ENCODE assay signal across 1 cellular context in genomic region chr19:20259615-20260014, GRCh38.
TF ChIP-seq lines count a peak whose summit lies in the region.

No MANE protein-coding gene starts in this region.

TF ChIP-seq in WTC11, 78 proteins besides CTCF, POLR2A, EP300 and RAD21 (continued from another document):
- TF ChIP-seq, protein P1, sequence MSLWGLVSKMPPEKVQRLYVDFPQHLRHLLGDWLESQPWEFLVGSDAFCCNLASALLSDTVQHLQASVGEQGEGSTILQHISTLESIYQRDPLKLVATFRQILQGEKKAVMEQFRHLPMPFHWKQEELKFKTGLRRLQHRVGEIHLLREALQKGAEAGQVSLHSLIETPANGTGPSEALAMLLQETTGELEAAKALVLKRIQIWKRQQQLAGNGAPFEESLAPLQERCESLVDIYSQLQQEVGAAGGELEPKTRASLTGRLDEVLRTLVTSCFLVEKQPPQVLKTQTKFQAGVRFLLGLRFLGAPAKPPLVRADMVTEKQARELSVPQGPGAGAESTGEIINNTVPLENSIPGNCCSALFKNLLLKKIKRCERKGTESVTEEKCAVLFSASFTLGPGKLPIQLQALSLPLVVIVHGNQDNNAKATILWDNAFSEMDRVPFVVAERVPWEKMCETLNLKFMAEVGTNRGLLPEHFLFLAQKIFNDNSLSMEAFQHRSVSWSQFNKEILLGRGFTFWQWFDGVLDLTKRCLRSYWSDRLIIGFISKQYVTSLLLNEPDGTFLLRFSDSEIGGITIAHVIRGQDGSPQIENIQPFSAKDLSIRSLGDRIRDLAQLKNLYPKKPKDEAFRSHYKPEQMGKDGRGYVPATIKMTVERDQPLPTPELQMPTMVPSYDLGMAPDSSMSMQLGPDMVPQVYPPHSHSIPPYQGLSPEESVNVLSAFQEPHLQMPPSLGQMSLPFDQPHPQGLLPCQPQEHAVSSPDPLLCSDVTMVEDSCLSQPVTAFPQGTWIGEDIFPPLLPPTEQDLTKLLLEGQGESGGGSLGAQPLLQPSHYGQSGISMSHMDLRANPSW (CRISPR knock-in tag; conservative IDR thresholded peaks at IDR 0.05; ENCODE audit: low read depth) = no peak
- TF ChIP-seq, protein P2, sequence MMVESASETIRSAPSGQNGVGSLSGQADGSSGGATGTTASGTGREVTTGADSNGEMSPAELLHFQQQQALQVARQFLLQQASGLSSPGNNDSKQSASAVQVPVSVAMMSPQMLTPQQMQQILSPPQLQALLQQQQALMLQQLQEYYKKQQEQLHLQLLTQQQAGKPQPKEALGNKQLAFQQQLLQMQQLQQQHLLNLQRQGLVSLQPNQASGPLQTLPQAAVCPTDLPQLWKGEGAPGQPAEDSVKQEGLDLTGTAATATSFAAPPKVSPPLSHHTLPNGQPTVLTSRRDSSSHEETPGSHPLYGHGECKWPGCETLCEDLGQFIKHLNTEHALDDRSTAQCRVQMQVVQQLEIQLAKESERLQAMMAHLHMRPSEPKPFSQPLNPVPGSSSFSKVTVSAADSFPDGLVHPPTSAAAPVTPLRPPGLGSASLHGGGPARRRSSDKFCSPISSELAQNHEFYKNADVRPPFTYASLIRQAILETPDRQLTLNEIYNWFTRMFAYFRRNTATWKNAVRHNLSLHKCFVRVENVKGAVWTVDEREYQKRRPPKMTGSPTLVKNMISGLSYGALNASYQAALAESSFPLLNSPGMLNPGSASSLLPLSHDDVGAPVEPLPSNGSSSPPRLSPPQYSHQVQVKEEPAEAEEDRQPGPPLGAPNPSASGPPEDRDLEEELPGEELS (CRISPR knock-in tag; IDR thresholded peaks at IDR 0.05) = no peak; the same call in 1 of the 2 replicates
- no peak for TF ChIP-seq RELA (CRISPR knock-in tag; IDR thresholded peaks at IDR 0.05; ENCODE audit: borderline replicate concordance)
- TF ChIP-seq ZNF671 (CRISPR knock-in tag; IDR thresholded peaks at IDR 0.05) = no peak
- TF ChIP-seq, protein P3, sequence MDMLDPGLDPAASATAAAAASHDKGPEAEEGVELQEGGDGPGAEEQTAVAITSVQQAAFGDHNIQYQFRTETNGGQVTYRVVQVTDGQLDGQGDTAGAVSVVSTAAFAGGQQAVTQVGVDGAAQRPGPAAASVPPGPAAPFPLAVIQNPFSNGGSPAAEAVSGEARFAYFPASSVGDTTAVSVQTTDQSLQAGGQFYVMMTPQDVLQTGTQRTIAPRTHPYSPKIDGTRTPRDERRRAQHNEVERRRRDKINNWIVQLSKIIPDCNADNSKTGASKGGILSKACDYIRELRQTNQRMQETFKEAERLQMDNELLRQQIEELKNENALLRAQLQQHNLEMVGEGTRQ (CRISPR knock-in tag; IDR thresholded peaks at IDR 0.05) = no peak
- no peak for TF ChIP-seq NR2C2 (CRISPR knock-in tag; IDR thresholded peaks at IDR 0.05)
- TF ChIP-seq, protein P4, sequence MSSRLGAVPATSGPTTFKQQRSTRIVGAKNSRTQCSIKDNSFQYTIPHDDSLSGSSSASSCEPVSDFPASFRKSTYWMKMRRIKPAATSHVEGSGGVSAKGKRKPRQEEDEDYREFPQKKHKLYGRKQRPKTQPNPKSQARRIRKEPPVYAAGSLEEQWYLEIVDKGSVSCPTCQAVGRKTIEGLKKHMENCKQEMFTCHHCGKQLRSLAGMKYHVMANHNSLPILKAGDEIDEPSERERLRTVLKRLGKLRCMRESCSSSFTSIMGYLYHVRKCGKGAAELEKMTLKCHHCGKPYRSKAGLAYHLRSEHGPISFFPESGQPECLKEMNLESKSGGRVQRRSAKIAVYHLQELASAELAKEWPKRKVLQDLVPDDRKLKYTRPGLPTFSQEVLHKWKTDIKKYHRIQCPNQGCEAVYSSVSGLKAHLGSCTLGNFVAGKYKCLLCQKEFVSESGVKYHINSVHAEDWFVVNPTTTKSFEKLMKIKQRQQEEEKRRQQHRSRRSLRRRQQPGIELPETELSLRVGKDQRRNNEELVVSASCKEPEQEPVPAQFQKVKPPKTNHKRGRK (CRISPR knock-in tag; IDR thresholded peaks at IDR 0.05; ENCODE audit: borderline replicate concordance) = no peak
- no peak for TF ChIP-seq ZNF138 (CRISPR knock-in tag; conservative IDR thresholded peaks at IDR 0.05)
- TF ChIP-seq GRHL2 (CRISPR knock-in tag; IDR thresholded peaks at IDR 0.05; ENCODE audit: insufficient replicate concordance, severe bottlenecking) = no peak
- no peak for TF ChIP-seq HMGA2 (CRISPR knock-in tag; IDR thresholded peaks at IDR 0.05)
- no peak for TF ChIP-seq ZNF121 (CRISPR knock-in tag; IDR thresholded peaks at IDR 0.05)
- no peak for TF ChIP-seq ESRRA (CRISPR knock-in tag; IDR thresholded peaks at IDR 0.05; ENCODE audit: borderline replicate concordance)
- TF ChIP-seq, protein P5, sequence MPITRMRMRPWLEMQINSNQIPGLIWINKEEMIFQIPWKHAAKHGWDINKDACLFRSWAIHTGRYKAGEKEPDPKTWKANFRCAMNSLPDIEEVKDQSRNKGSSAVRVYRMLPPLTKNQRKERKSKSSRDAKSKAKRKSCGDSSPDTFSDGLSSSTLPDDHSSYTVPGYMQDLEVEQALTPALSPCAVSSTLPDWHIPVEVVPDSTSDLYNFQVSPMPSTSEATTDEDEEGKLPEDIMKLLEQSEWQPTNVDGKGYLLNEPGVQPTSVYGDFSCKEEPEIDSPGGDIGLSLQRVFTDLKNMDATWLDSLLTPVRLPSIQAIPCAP (CRISPR knock-in tag; IDR thresholded peaks at IDR 0.05) = no peak
- TF ChIP-seq E2F5 (CRISPR knock-in tag; IDR thresholded peaks at IDR 0.05) = no peak
- no peak for TF ChIP-seq JUN (CRISPR knock-in tag; IDR thresholded peaks at IDR 0.05)
- TF ChIP-seq SMAD4 (CRISPR knock-in tag; IDR thresholded peaks at IDR 0.05) = no peak
- no peak for TF ChIP-seq TP53 (CRISPR knock-in tag; IDR thresholded peaks at IDR 0.05)
- TF ChIP-seq NR1H2 (CRISPR knock-in tag; IDR thresholded peaks at IDR 0.05) = no peak
- no peak for TF ChIP-seq ARID4B (CRISPR knock-in tag; IDR thresholded peaks at IDR 0.05; ENCODE audit: borderline replicate concordance)
TF ChIP-seq in WTC11: peak in this region for 0.
